Comparison of ENCODE assay signal across 22 cellular contexts in genomic region chr17:58475985-58476384, GRCh38. TPM values are rescaled to one million over a fixed set of nuclear protein-coding genes. Genes with fewer than 3 reads are reported as not detected.
"Had no signal": no experiment of that assay in that cellular context is flagged by ENCODE, and none has a peak within 500 bp of the region (broad histone marks: within the 10 kb centered on the region; RNA-seq: fewer than 3 reads in every experiment).

No MANE protein-coding gene starts in this region.

- H3K4me1 ChIP-seq: SJSA1 had no signal

- DNase-seq: Kasumi-1, KG1, MM.1S, NCI-H1092 treated with DMSO at 0.1 percent for 48 hours, NCI-H1436 treated with DMSO at 0.1 percent for 48 hours, NCI-H1694, NCI-H187 treated with DMSO at 0.1 percent for 48 hours, NCI-H2029 treated with DMSO at 0.1 percent for 48 hours, NCI-H2171 treated with DMSO at 0.1 percent for 48 hours, NCI-H2227 treated with DMSO at 0.1 percent for 48 hours, NCI-H524 treated with DMSO at 0.1 percent for 48 hours, NCI-H69, NCI-H774, Right ventricle myocardium superior, RPMI8226, SIG-M5 had no signal

- H3K27ac ChIP-seq: SJSA1, SK-N-MC had no signal

- H3K4me3 ChIP-seq: SJSA1, SK-N-MC had no signal

- H3K36me3 ChIP-seq: SJSA1 had no signal

- H3K9me3 ChIP-seq: SJSA1 had no signal

- FAIRE-seq: RCC 7860 had no signal

RNA-seq across cellular contexts. Expression of gene HSF5, which starts 12.2 kb away (rescaled TPM):
- total RNA-seq: HT1080, M059J, NCI-H460, Right ventricle myocardium superior, SJSA1 had no signal

RNA-seq across cellular contexts. Expression of gene RNF43, which starts 58.7 kb away (rescaled TPM):
- total RNA-seq: NCI-H460 had no signal
